In the genomic region with DNA sequence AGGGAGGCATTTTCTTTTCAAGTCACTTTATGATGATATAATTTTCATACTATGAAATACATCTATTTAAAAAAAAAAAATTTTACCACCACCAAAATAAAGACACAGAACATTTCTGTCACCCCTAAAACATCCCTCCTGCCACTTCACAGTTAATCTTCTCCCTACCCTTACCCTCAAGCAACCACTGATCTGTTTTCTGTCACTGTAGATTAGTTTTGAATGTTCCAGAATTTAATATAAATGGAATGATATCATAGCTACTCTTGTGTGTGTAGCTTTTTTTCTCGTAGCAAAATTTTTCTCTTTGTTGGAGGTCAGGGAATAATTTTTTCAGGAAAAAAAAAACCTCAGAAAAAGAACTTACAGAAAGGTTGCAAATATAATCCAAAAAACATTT, we compare ENCODE assay signal across 27 cellular contexts.
"Had no signal": no experiment of that assay in that cellular context is flagged by ENCODE, and none has a peak within 500 bp of the region (broad histone marks: within the 10 kb centered on the region; RNA-seq: fewer than 3 reads in every experiment).

No MANE protein-coding gene starts in this region.

- H3K27ac Mint-ChIP-seq: naive thymus-derived CD4-positive, alpha-beta T cell; natural killer cell; nephron; stimulated activated effector memory CD8-positive, alpha-beta T cell treated with anti-CD3 and anti-CD28 coated beads, Interleukin-12 subunit alpha, Interleukin-12 subunit beta, amount 100 ng/mL, for 72 hours; stimulated activated naive B cell treated with anti-CD40 and anti-IgM and Interleukin-4, amounts not matched to agents 10 μg/mL and 1 μg/mL and 100 μg/mL, for 72 hours; stimulated activated naive CD8-positive, alpha-beta T cell treated with anti-CD3 and anti-CD28 coated beads, Interleukin-15, Interleukin-2, amounts not matched to agents 100 ng/mL and 50 ng/mL, for 24 hours; type B pancreatic cell had no signal

- H3K4me1 ChIP-seq: pancreas, prostate gland, sigmoid colon, suprapubic skin, testis, tibial artery, transverse colon, upper lobe of right lung, vagina had no signal

- H3K36me3 Mint-ChIP-seq: natural killer cell; stimulated activated effector memory CD8-positive, alpha-beta T cell treated with anti-CD3 and anti-CD28 coated beads, Interleukin-12 subunit alpha, Interleukin-12 subunit beta, amount 100 ng/mL, for 72 hours had no signal

- H3K4me3 Mint-ChIP-seq: naive thymus-derived CD4-positive, alpha-beta T cell; natural killer cell; nephron; stimulated activated effector memory CD8-positive, alpha-beta T cell treated with anti-CD3 and anti-CD28 coated beads, Interleukin-12 subunit alpha, Interleukin-12 subunit beta, amount 100 ng/mL, for 72 hours; stimulated activated naive B cell treated with anti-CD40 and anti-IgM and Interleukin-4, amounts not matched to agents 10 μg/mL and 1 μg/mL and 100 μg/mL, for 72 hours; stimulated activated naive CD8-positive, alpha-beta T cell treated with anti-CD3 and anti-CD28 coated beads, Interleukin-15, Interleukin-2, amounts not matched to agents 100 ng/mL and 50 ng/mL, for 24 hours; type B pancreatic cell had no signal

- DNase-seq: naive thymus-derived CD4-positive, alpha-beta T cell; natural killer cell; nucleus accumbens; pancreas; right cardiac atrium; right lobe of liver; sigmoid colon; small intestine; stimulated activated CD4-positive, alpha-beta T cell treated with anti-CD3 and anti-CD28 coated beads, Interleukin-15, amount 100 ng/mL, for 24 hours; stimulated activated CD4-positive, alpha-beta T cell treated with anti-CD3 and anti-CD28 coated beads, Interleukin-2, amount 100 ng/mL, for 24 hours; stimulated activated CD4-positive, alpha-beta T cell treated with anti-CD3 and anti-CD28 coated beads, Interleukin-2, amount 100 ng/mL, for 48 hours; stimulated activated CD4-positive, alpha-beta T cell treated with anti-CD3 and anti-CD28 coated beads, Interleukin-4, amount 100 ng/mL, for 24 hours; stimulated activated naive B cell treated with anti-CD40 and anti-IgM and Interleukin-4, amounts not matched to agents 10 μg/mL and 1 μg/mL and 100 μg/mL, for 72 hours; stimulated activated naive CD4-positive, alpha-beta T cell treated with Interleukin-2 at 50 U/mL for 16 hours; stomach; testis; tibial artery; transverse colon; upper lobe of right lung had no signal

- ATAC-seq: naive thymus-derived CD4-positive, alpha-beta T cell; natural killer cell; pancreas; right cardiac atrium; right lobe of liver; stimulated activated effector memory CD8-positive, alpha-beta T cell treated with anti-CD3 and anti-CD28 coated beads, Interleukin-12 subunit alpha, Interleukin-12 subunit beta, amount 100 ng/mL, for 72 hours; stimulated activated naive B cell treated with anti-CD40 and anti-IgM and Interleukin-4, amounts not matched to agents 10 μg/mL and 1 μg/mL and 100 μg/mL, for 72 hours; upper lobe of right lung had no signal

- H3K4me3 ChIP-seq: pancreas, prostate gland, right lobe of liver, sigmoid colon, stomach, suprapubic skin, testis, tibial artery, transverse colon, upper lobe of right lung, vagina had no signal

- H3K36me3 ChIP-seq: neutrophil, pancreas, prostate gland, right lobe of liver, sigmoid colon, stomach, suprapubic skin, tibial artery, transverse colon, upper lobe of right lung, vagina had no signal

- H3K4me1 Mint-ChIP-seq: natural killer cell; stimulated activated effector memory CD8-positive, alpha-beta T cell treated with anti-CD3 and anti-CD28 coated beads, Interleukin-12 subunit alpha, Interleukin-12 subunit beta, amount 100 ng/mL, for 72 hours; stimulated activated naive B cell treated with anti-CD40 and anti-IgM and Interleukin-4, amounts not matched to agents 10 μg/mL and 1 μg/mL and 100 μg/mL, for 72 hours had no signal

- H3K27me3 ChIP-seq: neutrophil, pancreas, right lobe of liver, sigmoid colon, stomach, suprapubic skin, testis, tibial artery, transverse colon, upper lobe of right lung, vagina had no signal

- H3K27me3 Mint-ChIP-seq: type B pancreatic cell had no signal

- H3K9me3 ChIP-seq: neutrophil, pancreas, prostate gland, right lobe of liver, stomach, suprapubic skin, testis, tibial artery, transverse colon, upper lobe of right lung, vagina had no signal

- H3K27ac ChIP-seq: neutrophil, pancreas, prostate gland, right lobe of liver, sigmoid colon, stomach, suprapubic skin, testis, tibial artery, transverse colon, upper lobe of right lung, vagina had no signal

- H3K9me3 Mint-ChIP-seq: natural killer cell had no signal
